In the genomic region with DNA sequence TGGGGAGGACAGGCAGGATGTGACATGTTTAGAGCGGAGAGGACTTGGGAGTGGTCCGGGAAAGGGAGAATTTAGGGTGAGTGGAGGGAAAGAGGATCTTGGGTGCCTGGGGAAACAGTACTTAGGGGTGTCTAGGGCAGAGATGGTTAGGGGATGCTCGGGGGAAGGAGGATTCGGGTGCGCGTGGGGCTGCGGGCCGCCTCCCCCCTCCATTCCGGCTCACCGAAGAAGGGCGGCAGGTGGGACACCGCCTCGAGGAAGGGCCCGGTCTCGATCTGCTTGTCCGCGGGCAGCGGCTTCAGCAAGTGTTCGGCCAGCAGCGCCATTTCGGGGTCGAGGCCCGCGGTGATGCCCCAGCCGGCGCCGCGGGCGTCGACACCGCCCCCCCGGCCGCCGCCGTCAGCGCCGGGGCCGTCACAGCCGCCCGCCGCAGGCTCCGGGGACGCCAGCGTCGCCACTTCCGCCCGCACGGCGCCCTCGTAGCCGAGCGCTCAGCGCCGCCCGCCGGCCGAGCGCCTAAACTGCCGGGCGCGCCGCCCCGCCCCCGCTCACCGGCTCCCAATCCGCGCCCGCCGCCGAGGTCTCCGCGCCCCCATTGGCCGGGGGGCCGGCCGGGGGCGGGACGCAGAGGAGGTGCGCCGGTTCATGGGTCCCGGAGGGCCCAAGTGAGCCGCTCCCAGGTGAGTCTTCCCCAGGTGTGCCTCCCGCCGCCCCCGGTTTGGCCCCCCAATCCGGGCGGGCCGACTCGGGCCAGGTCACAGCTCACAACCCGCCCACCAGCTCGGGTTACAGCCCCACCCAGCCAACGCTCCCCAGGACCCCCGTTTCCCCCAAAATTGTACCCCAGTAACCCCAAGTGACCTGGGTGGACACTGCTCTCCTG, we compare ENCODE assay signal across 8 cellular contexts. TPM values are rescaled to one million over a fixed set of nuclear protein-coding genes. Genes with fewer than 3 reads are reported as not detected.
DNase-seq lines count a peak whose midpoint lies in the region; ATAC-seq and TF ChIP-seq lines count a peak whose summit lies in the region.

A gene with protein sequence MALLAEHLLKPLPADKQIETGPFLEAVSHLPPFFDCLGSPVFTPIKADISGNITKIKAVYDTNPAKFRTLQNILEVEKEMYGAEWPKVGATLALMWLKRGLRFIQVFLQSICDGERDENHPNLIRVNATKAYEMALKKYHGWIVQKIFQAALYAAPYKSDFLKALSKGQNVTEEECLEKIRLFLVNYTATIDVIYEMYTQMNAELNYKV (minus strand): TSS at position 493 of the 883 bp plus-strand sequence. CDS start 167 bp downstream, at position 326.

- TF ChIP-seq POLR2A in GM10847 (IDR thresholded peaks at IDR 0.05; ENCODE audit: extremely low read depth, insufficient read length): peak; percentile 28

- peaks cover 59% of the 10 kb centered on the region for H3K4me1 Mint-ChIP-seq in HFFc6 (ENCODE audit: low read depth)
- H3K4me1 Mint-ChIP-seq in activated naive CD8-positive, alpha-beta T cell treated with anti-CD3 and anti-CD28 coated beads, Interleukin-2, amount 50 U/mL, for 24 hours: peaks cover 37% of the 10 kb centered on the region
- peaks cover 44% of the 10 kb centered on the region for H3K4me1 Mint-ChIP-seq in type B pancreatic cell (ENCODE audit: unreplicated experiment)

- H3K36me3 Mint-ChIP-seq in HFFc6 (ENCODE audit: low read depth): no peaks in the 10 kb centered on the region
- no peaks in the 10 kb centered on the region for H3K36me3 Mint-ChIP-seq in activated naive CD8-positive, alpha-beta T cell treated with anti-CD3 and anti-CD28 coated beads, Interleukin-2, amount 50 U/mL, for 24 hours (ENCODE audit: low read depth)
- H3K36me3 Mint-ChIP-seq in type B pancreatic cell: no peaks in the 10 kb centered on the region

- H3K4me3 Mint-ChIP-seq in HFFc6 (peak within 1 kb of the TSS; percentile 95), type B pancreatic cell (peak within 1 kb of the TSS; percentile 98)
- peak within 1 kb of the TSS; percentile 98 for H3K4me3 Mint-ChIP-seq in activated naive CD8-positive, alpha-beta T cell treated with anti-CD3 and anti-CD28 coated beads, Interleukin-2, amount 50 U/mL, for 24 hours

- H3K9me3 Mint-ChIP-seq in HFFc6 (no peaks in the 10 kb centered on the region), type B pancreatic cell (no peaks in the 10 kb centered on the region)
- no peaks in the 10 kb centered on the region for H3K9me3 Mint-ChIP-seq in activated naive CD8-positive, alpha-beta T cell treated with anti-CD3 and anti-CD28 coated beads, Interleukin-2, amount 50 U/mL, for 24 hours

- TF ChIP-seq CTCF in HFFc6 (IDR thresholded peaks at IDR 0.05) (peak; percentile 63), type B pancreatic cell (conservative IDR thresholded peaks at IDR 0.05) (peak; percentile 71)

- DNase-seq in HFFc6: peak; percentile 62
- DNase-seq in NCI-H1048 (lab: John Stamatoyannopoulos, UW): peak; percentile 64
- peak; percentile 77 for DNase-seq in SW480 (ENCODE audit: low spot score)
- peak; percentile 91 for DNase-seq in activated naive CD8-positive, alpha-beta T cell treated with anti-CD3 and anti-CD28 coated beads, Interleukin-2, amount 50 U/mL, for 24 hours
- DNase-seq in cardiac septum (ENCODE audit: low spot score): peak; percentile 95
- DNase-seq in posterior cingulate gyrus: peak; percentile 59 to 98 (median 77)
- peak; percentile 92 for DNase-seq in type B pancreatic cell (ENCODE audit: extremely low spot score, unreplicated experiment)

- ATAC-seq in activated naive CD8-positive, alpha-beta T cell treated with anti-CD3 and anti-CD28 coated beads, Interleukin-2, amount 50 U/mL, for 24 hours: peak; percentile 96

- H3K27ac Mint-ChIP-seq in HFFc6 (peak within 1 kb of the TSS; percentile 92), type B pancreatic cell (peak within 1 kb of the TSS; percentile 95)
- H3K27ac Mint-ChIP-seq in activated naive CD8-positive, alpha-beta T cell treated with anti-CD3 and anti-CD28 coated beads, Interleukin-2, amount 50 U/mL, for 24 hours: peak within 1 kb of the TSS; percentile 90

- no peaks in the 10 kb centered on the region for H3K27me3 Mint-ChIP-seq in HFFc6 (ENCODE audit: insufficient read depth)
- H3K27me3 Mint-ChIP-seq in activated naive CD8-positive, alpha-beta T cell treated with anti-CD3 and anti-CD28 coated beads, Interleukin-2, amount 50 U/mL, for 24 hours: no peaks in the 10 kb centered on the region
- peaks cover 19% of the 10 kb centered on the region for H3K27me3 Mint-ChIP-seq in type B pancreatic cell

- intact Hi-C loops in cardiac septum (cut with DNase I) (loop anchor here (2.0 kb wide), 1 partner anchor 75 kb away; no protein-coding TSS in a partner anchor), posterior cingulate gyrus (cut with DNase I) (loop anchor here (1.0 kb wide), 3 partner anchors 20 to 75 kb away; partner anchors contain the start of gene TCHP)

RNA-seq across cellular contexts. Expression of the gene that starts here (rescaled TPM):
- total RNA-seq in HFFc6 (2021; fragmentation: NEBNext Ultra II Directional; extraction: Animal tissue kit (Norgen Biotek cat#: 25700)): 10 to 100 TPM; 77.4 to 87.9 (median 82.0) TPM
- total RNA-seq in cardiac septum: 23.3 TPM
- total RNA-seq in type B pancreatic cell (ENCODE audit: low replicate concordance): 48.7 and 118 TPM in 2 replicates

Comparison
In these comparisons a context has a peak if more than half of its experiments do, and no peak if none do; other contexts are left out.
1. Peak in every context shown above with its lines: DNase-seq and ATAC-seq.